ENCODE assay signal across 8 cellular contexts in the genomic region with DNA sequence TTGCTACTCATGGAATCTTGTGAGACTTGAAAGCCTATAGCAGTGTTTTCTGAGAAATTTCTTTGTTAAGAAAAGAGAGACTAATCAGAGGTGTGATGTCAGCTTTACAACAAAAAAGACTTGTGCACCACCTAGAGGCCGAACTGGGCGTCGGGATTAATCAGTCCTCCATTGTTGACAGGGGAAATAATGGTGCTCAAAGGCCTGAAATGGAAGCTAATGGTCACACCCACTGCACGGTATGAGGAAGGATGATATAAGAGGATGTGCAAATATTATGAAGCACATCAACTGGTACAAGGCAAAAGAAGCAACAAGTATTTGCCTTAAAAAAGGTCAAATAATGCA.
A peak's percentile ranks its signal among the peaks of the same experiment; 100 is the strongest.
DNase-seq lines count a peak whose midpoint lies in the region; ATAC-seq and TF ChIP-seq lines count a peak whose summit lies in the region.

No MANE protein-coding gene starts in this region.

- TF ChIP-seq POLR2A in ovary (IDR thresholded peaks at IDR 0.05) = no peak

- DNase-seq in D341Med (ENCODE audit: low spot score) (peak; percentile 64), NCI-H187 (lab: John Stamatoyannopoulos, UW) (peak; percentile 63 to 85), T1000 (lab: John Stamatoyannopoulos, UW) (peak; percentile 49), fibroblast of the conjunctiva (ENCODE audit: low read depth) (peak; percentile 42), ovary (peak in 4 of 5 donors; percentile 31 to 58 (median 50)), activated gamma-delta T cell (lab: John Stamatoyannopoulos, UW) (no peak)

- peak in 1 of 3 donors; percentile 18 for TF ChIP-seq CTCF in ovary (IDR thresholded peaks at IDR 0.05)

- intact Hi-C loops in ovary (cut with DNase I) = no loop called here

- H3K9me3 ChIP-seq in ovary = no peaks in the 10 kb centered on the region

- whole genome bisulfite sequencing in ovary, 3 donors = 5 to 10% (median 7%) methylated on average over 4 of the region's 4 CpGs

- no peak overlapping the region for H3K27ac ChIP-seq in ovary

- no peaks in the 10 kb centered on the region for H3K27me3 ChIP-seq in ovary

- H3K4me1 ChIP-seq in ovary (ENCODE audit: insufficient read depth) = no peaks in the 10 kb centered on the region

- TF ChIP-seq EP300 in ovary (IDR thresholded peaks at IDR 0.05) = no peak

- no peak overlapping the region for H3K4me3 ChIP-seq in ovary

- no peaks in the 10 kb centered on the region for H3K36me3 ChIP-seq in ovary

- ATAC-seq in GM18907 (IDR thresholded peaks at IDR 0.05; ENCODE audit: unreplicated experiment) (peak; percentile 96), HG03060 (IDR thresholded peaks at IDR 0.05; ENCODE audit: low read depth, unreplicated experiment) (peak; percentile 96)
